In genomic region chr11:93921695-93922468, GRCh38 we compare ENCODE assay signal across 10 cellular contexts.
DNase-seq lines count a peak whose midpoint lies in the region; ATAC-seq, FAIRE-seq and TF ChIP-seq lines count a peak whose summit lies in the region.
"Had no signal": no experiment of that assay in that cellular context is flagged by ENCODE, and none has a peak within 500 bp of the region (broad histone marks: within the 10 kb centered on the region; RNA-seq: fewer than 3 reads in every experiment).

No MANE protein-coding gene starts in this region.

- H3K4me1 ChIP-seq in gastroesophageal sphincter, result no peaks in the 10 kb centered on the region

- TF ChIP-seq EP300 in gastroesophageal sphincter (IDR thresholded peaks at IDR 0.05), result no peak

- peak; percentile 88 for ATAC-seq in GM21447 (IDR thresholded peaks at IDR 0.05; ENCODE audit: unreplicated experiment)
- ATAC-seq in gastroesophageal sphincter, result no peak

- no peak for FAIRE-seq in RCC 7860 (lab: Jason Lieb, UNC)

- H3K27ac ChIP-seq in dorsolateral prefrontal cortex (no peak overlapping the region), gastroesophageal sphincter (no peak overlapping the region)

- no peak for TF ChIP-seq POLR2A in gastroesophageal sphincter (IDR thresholded peaks at IDR 0.05)

- H3K36me3 Mint-ChIP-seq in neural crest cell (ENCODE audit: low read depth), result no peaks in the 10 kb centered on the region
- H3K36me3 Mint-ChIP-seq: CD4-positive, alpha-beta memory T cell had no signal

- no peaks in the 10 kb centered on the region for H3K4me1 Mint-ChIP-seq in neural crest cell
- H3K4me1 Mint-ChIP-seq: CD4-positive, alpha-beta memory T cell had no signal

- peaks cover 3% of the 10 kb centered on the region for H3K9me3 Mint-ChIP-seq in neural crest cell
- H3K9me3 Mint-ChIP-seq: dendritic cell treated with granulocyte-macrophage colony-stimulating factor and Interleukin-4, amounts not matched to agents 40 ng/mL and 50 ng/mL, for 4 days had no signal

- DNase-seq in SIG-M5 treated with dmso at 0.1 percent for 504 hours (lab: John Stamatoyannopoulos, UW; ENCODE audit: unreplicated experiment) (peak; percentile 35), SIG-M5 (lab: John Stamatoyannopoulos, UW) (no peak), LHCN-M2 (ENCODE audit: low read depth) (peak; percentile 65), RCC 7860 (ENCODE audit: low spot score) (peak; percentile 28), dorsolateral prefrontal cortex (no peak), neural crest cell (ENCODE audit: low read depth, low spot score) (peak; percentile 40)

- no peaks in the 10 kb centered on the region for H3K36me3 ChIP-seq in gastroesophageal sphincter

- TF ChIP-seq CTCF in dorsolateral prefrontal cortex (IDR thresholded peaks at IDR 0.05 in 54 of 56, conservative IDR thresholded peaks at IDR 0.05 in 2 of 56; ENCODE audit: low read depth in 1 of 56, partially characterized antibody in 56 of 56) (peak in 37 of 56 donors; percentile 9 to 52 (median 29)), neural crest cell (conservative IDR thresholded peaks at IDR 0.05) (peak; percentile 68), gastroesophageal sphincter (IDR thresholded peaks at IDR 0.05) (peak in 1 of 4 experiments; percentile 49)

- H3K4me3 Mint-ChIP-seq in neural crest cell, result no peak overlapping the region
- H3K4me3 Mint-ChIP-seq: CD4-positive, alpha-beta memory T cell; dendritic cell treated with granulocyte-macrophage colony-stimulating factor and Interleukin-4, amounts not matched to agents 40 ng/mL and 50 ng/mL, for 4 days had no signal

- peaks cover 0 to 4% (median 0%) of the 10 kb centered on the region in 3 donors for H3K9me3 ChIP-seq in gastroesophageal sphincter

- H3K27me3 Mint-ChIP-seq in neural crest cell (ENCODE audit: low read depth), result no peaks in the 10 kb centered on the region

- intact Hi-C loops in dorsolateral prefrontal cortex (cut with DNase I), result no loop called here

- 51 to 71% methylated on average over 1 to 5 of the region's 7 CpGs for WGBS in gastroesophageal sphincter (ENCODE audit: low coverage in 1 of 2), 2 donors

- H3K4me3 ChIP-seq in dorsolateral prefrontal cortex (no peak overlapping the region), gastroesophageal sphincter (no peak overlapping the region)

- H3K27ac Mint-ChIP-seq in neural crest cell (ENCODE audit: unreplicated experiment), result peak overlapping the region; percentile 68
- H3K27ac Mint-ChIP-seq: dendritic cell treated with granulocyte-macrophage colony-stimulating factor and Interleukin-4, amounts not matched to agents 40 ng/mL and 50 ng/mL, for 4 days had no signal

- H3K27me3 ChIP-seq in dorsolateral prefrontal cortex, result peaks cover 0 to 14% (median 0%) of the 10 kb centered on the region in 45 donors
- no peaks in the 10 kb centered on the region for H3K27me3 ChIP-seq in gastroesophageal sphincter

Comparison
In these comparisons a context has a peak if more than half of its experiments do, and no peak if none do; other contexts are left out.
1. DNase-seq: peak in SIG-M5 treated with dmso at 0.1 percent for 504 hours (single experiment), LHCN-M2 (single experiment), RCC 7860 (single experiment) and neural crest cell (single experiment); none in SIG-M5 (single experiment) and dorsolateral prefrontal cortex (0 of 10).